In the genomic region with DNA sequence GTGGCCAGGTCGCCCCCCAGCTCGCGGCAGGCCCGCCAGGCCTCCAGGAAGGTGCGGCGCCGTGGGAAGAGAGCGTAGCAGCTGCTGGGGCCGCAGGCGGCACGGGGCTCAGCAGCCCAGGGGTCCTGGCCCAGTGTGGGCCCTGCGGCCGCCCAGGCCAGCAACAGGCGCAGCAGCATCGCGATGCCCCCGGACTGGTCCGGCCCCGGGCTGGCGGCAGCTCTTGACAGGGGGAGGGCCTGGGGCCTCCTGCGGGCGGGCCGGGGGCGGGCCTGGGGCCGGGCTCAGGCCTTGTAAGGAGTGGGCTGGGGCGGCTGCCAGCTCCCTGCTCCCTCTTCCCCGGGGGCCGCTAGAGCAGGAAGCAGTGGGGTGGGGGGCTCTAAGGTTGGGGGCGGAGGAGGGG, we compare ENCODE assay signal across 7 cellular contexts. TPM values are rescaled to one million over a fixed set of nuclear protein-coding genes. Genes with fewer than 3 reads are reported as not detected.
DNase-seq lines count a peak whose midpoint lies in the region; ATAC-seq, FAIRE-seq and TF ChIP-seq lines count a peak whose summit lies in the region.

A gene with protein sequence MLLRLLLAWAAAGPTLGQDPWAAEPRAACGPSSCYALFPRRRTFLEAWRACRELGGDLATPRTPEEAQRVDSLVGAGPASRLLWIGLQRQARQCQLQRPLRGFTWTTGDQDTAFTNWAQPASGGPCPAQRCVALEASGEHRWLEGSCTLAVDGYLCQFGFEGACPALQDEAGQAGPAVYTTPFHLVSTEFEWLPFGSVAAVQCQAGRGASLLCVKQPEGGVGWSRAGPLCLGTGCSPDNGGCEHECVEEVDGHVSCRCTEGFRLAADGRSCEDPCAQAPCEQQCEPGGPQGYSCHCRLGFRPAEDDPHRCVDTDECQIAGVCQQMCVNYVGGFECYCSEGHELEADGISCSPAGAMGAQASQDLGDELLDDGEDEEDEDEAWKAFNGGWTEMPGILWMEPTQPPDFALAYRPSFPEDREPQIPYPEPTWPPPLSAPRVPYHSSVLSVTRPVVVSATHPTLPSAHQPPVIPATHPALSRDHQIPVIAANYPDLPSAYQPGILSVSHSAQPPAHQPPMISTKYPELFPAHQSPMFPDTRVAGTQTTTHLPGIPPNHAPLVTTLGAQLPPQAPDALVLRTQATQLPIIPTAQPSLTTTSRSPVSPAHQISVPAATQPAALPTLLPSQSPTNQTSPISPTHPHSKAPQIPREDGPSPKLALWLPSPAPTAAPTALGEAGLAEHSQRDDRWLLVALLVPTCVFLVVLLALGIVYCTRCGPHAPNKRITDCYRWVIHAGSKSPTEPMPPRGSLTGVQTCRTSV (minus strand): TSS at position 196 of the 403 bp plus-strand sequence. CDS start 17 bp downstream, at position 179.

- H3K36me3 ChIP-seq in keratinocyte (ENCODE audit: control insufficient read depth in 2 of 2, extremely low read depth in 1 of 2, insufficient read depth in 2 of 2, low read length in 2 of 2) (no peaks in the 10 kb centered on the region), subcutaneous abdominal adipose tissue (ENCODE audit: control insufficient read depth in 5 of 5, insufficient read depth in 5 of 5, low read length in 5 of 5) (no peaks in the 10 kb centered on the region)

- no peaks in the 10 kb centered on the region for H3K79me2 ChIP-seq in keratinocyte (ENCODE audit: control insufficient read depth, insufficient read depth, low read length)

- no peak within 1 kb of the TSS for H3K9ac ChIP-seq in keratinocyte (ENCODE audit: control insufficient read depth, extremely low read depth, insufficient read depth, low read length)
- H3K9ac ChIP-seq in subcutaneous abdominal adipose tissue (ENCODE audit: low read length in 5 of 5): peak within 1 kb of the TSS in 4 of 5 donors; percentile 56 to 81 (median 76)

- no peak for TF ChIP-seq CTCF in astrocyte of the cerebellum (IDR thresholded peaks at IDR 0.05; ENCODE audit: low read depth, low read length, missing control alignments)
- no peak for TF ChIP-seq CTCF in keratinocyte (optimal IDR thresholded peaks at IDR 0.05 in 1 of 3, IDR thresholded peaks at IDR 0.05 in 1 of 3, conservative IDR thresholded peaks at IDR 0.05 in 1 of 3; ENCODE audit: extremely low read depth in 1 of 3, insufficient read depth in 2 of 3, low read length in 3 of 3)

- FAIRE-seq in keratinocyte (lab: Jason Lieb, UNC): no peak

- H3K4me3 ChIP-seq in astrocyte of the cerebellum (ENCODE audit: low read depth, low read length) (peak within 1 kb of the TSS; percentile 24), keratinocyte (ENCODE audit: control insufficient read depth in 2 of 3, extremely low read depth in 1 of 3, insufficient read depth in 2 of 3, low read depth in 1 of 3, low read length in 3 of 3) (no peak within 1 kb of the TSS), subcutaneous abdominal adipose tissue (ENCODE audit: low read depth in 1 of 5, low read length in 5 of 5) (peak within 1 kb of the TSS; percentile 61 to 81 (median 71))

- peaks cover 11 to 29% (median 17%) of the 10 kb centered on the region in 3 donors for H3K4me1 Mint-ChIP-seq in IgD-negative memory B cell

- H3K27ac Mint-ChIP-seq in IgD-negative memory B cell: peak within 1 kb of the TSS; percentile 93 to 95 (median 95)

- peaks cover 16% of the 10 kb centered on the region for H3K4me1 ChIP-seq in keratinocyte (ENCODE audit: control insufficient read depth, extremely low read depth, insufficient read depth, low read length)
- H3K4me1 ChIP-seq in subcutaneous abdominal adipose tissue (ENCODE audit: control insufficient read depth in 5 of 5, insufficient read depth in 5 of 5, low read length in 5 of 5): peaks cover 21 to 77% (median 76%) of the 10 kb centered on the region in 5 donors

- H3K9me3 ChIP-seq in keratinocyte (ENCODE audit: control insufficient read depth, low read depth, low read length) (no peaks in the 10 kb centered on the region), subcutaneous abdominal adipose tissue (ENCODE audit: control insufficient read depth in 5 of 5, low read length in 5 of 5) (no peaks in the 10 kb centered on the region)

- H3K27me3 ChIP-seq in keratinocyte (ENCODE audit: control insufficient read depth, extremely low read depth, insufficient read depth, low read length): peaks cover 11% of the 10 kb centered on the region
- H3K27me3 ChIP-seq in subcutaneous abdominal adipose tissue (ENCODE audit: control insufficient read depth in 5 of 5, insufficient read depth in 4 of 5, low read length in 5 of 5): no peaks in the 10 kb centered on the region

- H3K9me1 ChIP-seq in keratinocyte (ENCODE audit: control insufficient read depth, extremely low read depth, insufficient read depth, low read length): no peaks in the 10 kb centered on the region

- peak within 1 kb of the TSS; percentile 26 for H2AFZ ChIP-seq in keratinocyte (ENCODE audit: control insufficient read depth, low read length)

- no peak for ATAC-seq in GM18511 (IDR thresholded peaks at IDR 0.05; ENCODE audit: unreplicated experiment)
- no peak for ATAC-seq in activated CD4-positive, CD25-positive, alpha-beta regulatory T cell treated with anti-CD3 and anti-CD28 coated beads, Interleukin-2, amount 50 U/mL, for 24 hours

- peak within 1 kb of the TSS; percentile 16 for H3K4me2 ChIP-seq in keratinocyte (ENCODE audit: control insufficient read depth, extremely low read depth, insufficient read depth, low read depth, low read length)

- dilution Hi-C loops in keratinocyte (cut with MboI; ENCODE audit: extremely low pct_ligation_motif_present, low sequenced_read_pairs): no loop called here

- H3K27me3 Mint-ChIP-seq in IgD-negative memory B cell: no peaks in the 10 kb centered on the region

- no peaks in the 10 kb centered on the region for H4K20me1 ChIP-seq in keratinocyte (ENCODE audit: control insufficient read depth, extremely low read depth, insufficient read depth, low read length)

- H3K36me3 Mint-ChIP-seq in IgD-negative memory B cell: no peaks in the 10 kb centered on the region

- no peaks in the 10 kb centered on the region for H3K9me3 Mint-ChIP-seq in IgD-negative memory B cell

- H3K27ac ChIP-seq in keratinocyte (ENCODE audit: control insufficient read depth, insufficient read depth, low read length) (no peak within 1 kb of the TSS), subcutaneous abdominal adipose tissue (ENCODE audit: low read depth, low read length) (peak within 1 kb of the TSS; percentile 80)

- DNase-seq in astrocyte of the cerebellum (ENCODE audit: low read depth): no peak
- no peak for DNase-seq in keratinocyte (ENCODE audit: low read depth, low spot score)
- no peak for DNase-seq in AML-193 (lab: John Stamatoyannopoulos, UW)

- in situ Hi-C loops in astrocyte of the cerebellum (cut with HindIII; ENCODE audit: low sequenced_read_pairs): no loop called here

- H3K4me3 Mint-ChIP-seq in IgD-negative memory B cell: peak within 1 kb of the TSS; percentile 41 to 87 (median 60)

RNA-seq across cellular contexts. Expression of the gene that starts here (rescaled TPM):
- polyA plus RNA-seq in IgD-negative memory B cell: 0.19 TPM
- polyA plus RNA-seq in keratinocyte: 0.02 to 0.40 TPM (median 0.12 TPM) in 3 replicates
- polyA plus RNA-seq in keratinocyte (2011; ENCODE audit: low read depth): 0.37 TPM
- polyA plus RNA-seq in keratinocyte (2011; cell fraction: cytosol; rRNA removed): 0.05 and 0.06 TPM in 2 replicates
- 0.31 and 0.40 TPM in 2 replicates for polyA plus RNA-seq in keratinocyte (2011; cell fraction: nucleus; rRNA removed)
- 0.06 and 1.2 TPM in 2 replicates for polyA plus RNA-seq in keratinocyte (2012; ENCODE audit: low replicate concordance)
- polyA minus RNA-seq in keratinocyte: 0.23 to 0.52 TPM in 2 of 3 replicates, not detected in the other
- polyA minus RNA-seq in keratinocyte (2011; cell fraction: cytosol; rRNA and poly(A)+ RNA removed): not detected
- 0.21 TPM in 1 of 2 replicates, not detected in the other for polyA minus RNA-seq in keratinocyte (2011; cell fraction: nucleus; rRNA and poly(A)+ RNA removed)

Comparison
In these comparisons a context has a peak if more than half of its experiments do, and no peak if none do; other contexts are left out.
1. H3K4me3 ChIP-seq: peak in astrocyte of the cerebellum (single experiment) and subcutaneous abdominal adipose tissue (5 of 5); none in keratinocyte (0 of 3).